9 cellular contexts compared by ENCODE assay signal in genomic region chr11:110050201-110050506, GRCh38.
"Had no signal": no experiment of that assay in that cellular context is flagged by ENCODE, and none has a peak within 500 bp of the region (broad histone marks: within the 10 kb centered on the region; RNA-seq: fewer than 3 reads in every experiment).

No MANE protein-coding gene starts in this region.

- H3K27ac ChIP-seq: GM23248, HL-60 had no signal

- ATAC-seq: HCT116, HepG2, K562 had no signal

- DNase-seq: GM23248, GOT3, H9, HFFc6, KG1 had no signal

- H2AFZ ChIP-seq: GM23248 had no signal

- H3K9ac ChIP-seq: GM23248 had no signal

- H3K4me3 ChIP-seq: GM23248, K562 had no signal
